ENCODE assay signal across 8 cellular contexts in genomic region chr11:72721689-72722049, GRCh38. TPM values are rescaled to one million over a fixed set of nuclear protein-coding genes. Genes with fewer than 3 reads are reported as not detected.
DNase-seq lines count a peak whose midpoint lies in the region; ATAC-seq and TF ChIP-seq lines count a peak whose summit lies in the region.

No MANE protein-coding gene starts in this region.

- peak overlapping the region; percentile 96 for H3K27ac Mint-ChIP-seq in activated CD4-positive, alpha-beta T cell treated with anti-CD3 and anti-CD28 coated beads for 36 hours
- peak overlapping the region; percentile 91 for H3K27ac Mint-ChIP-seq in activated CD4-positive, alpha-beta memory T cell treated with anti-CD3 and anti-CD28 coated beads for 36 hours

- peak; percentile 71 for DNase-seq in activated CD4-positive, alpha-beta T cell treated with anti-CD3 and anti-CD28 coated beads for 36 hours
- no peak for DNase-seq in activated CD4-positive, alpha-beta T cell treated with anti-CD3 and anti-CD28 coated beads for 1 hour
- DNase-seq in activated CD4-positive, alpha-beta memory T cell treated with anti-CD3 and anti-CD28 coated beads for 36 hours, result peak; percentile 50
- DNase-seq in epithelial cell of esophagus (ENCODE audit: low read depth), result peak; percentile 93
- no peak for DNase-seq in GM10266 (ENCODE audit: extremely low spot score)
- DNase-seq in GDM1 (lab: John Stamatoyannopoulos, UW), result no peak

- TF ChIP-seq CTCF in epithelial cell of esophagus (IDR thresholded peaks at IDR 0.05; ENCODE audit: insufficient read depth, low read depth, low read length, missing control alignments), result no peak
- TF ChIP-seq CTCF in neutrophil (IDR thresholded peaks at IDR 0.05), result no peak
- TF ChIP-seq CTCF in GM10266 (IDR thresholded peaks at IDR 0.05; ENCODE audit: control insufficient read depth, insufficient read depth, low read depth, missing control alignments), result no peak

- H3K36me3 Mint-ChIP-seq in activated CD4-positive, alpha-beta T cell treated with anti-CD3 and anti-CD28 coated beads for 36 hours (ENCODE audit: low read depth), result peaks cover 12% of the 10 kb centered on the region
- peaks cover 3% of the 10 kb centered on the region for H3K36me3 Mint-ChIP-seq in activated CD4-positive, alpha-beta memory T cell treated with anti-CD3 and anti-CD28 coated beads for 36 hours

- H3K27me3 Mint-ChIP-seq in activated CD4-positive, alpha-beta T cell treated with anti-CD3 and anti-CD28 coated beads for 36 hours, result no peaks in the 10 kb centered on the region
- no peaks in the 10 kb centered on the region for H3K27me3 Mint-ChIP-seq in activated CD4-positive, alpha-beta memory T cell treated with anti-CD3 and anti-CD28 coated beads for 36 hours

- peak overlapping the region; percentile 99 for H3K27ac ChIP-seq in neutrophil

- peak overlapping the region; percentile 92 for H3K4me3 Mint-ChIP-seq in activated CD4-positive, alpha-beta T cell treated with anti-CD3 and anti-CD28 coated beads for 36 hours
- peak overlapping the region; percentile 90 for H3K4me3 Mint-ChIP-seq in activated CD4-positive, alpha-beta memory T cell treated with anti-CD3 and anti-CD28 coated beads for 36 hours

- H3K9me3 Mint-ChIP-seq in activated CD4-positive, alpha-beta T cell treated with anti-CD3 and anti-CD28 coated beads for 36 hours (ENCODE audit: low read depth), result no peaks in the 10 kb centered on the region
- no peaks in the 10 kb centered on the region for H3K9me3 Mint-ChIP-seq in activated CD4-positive, alpha-beta memory T cell treated with anti-CD3 and anti-CD28 coated beads for 36 hours

- ATAC-seq in activated CD4-positive, alpha-beta T cell treated with anti-CD3 and anti-CD28 coated beads for 36 hours, result peak; percentile 27
- ATAC-seq in HG02623 (IDR thresholded peaks at IDR 0.05; ENCODE audit: unreplicated experiment), result no peak

- no peaks in the 10 kb centered on the region for H3K9me3 ChIP-seq in neutrophil

- intact Hi-C loops in activated CD4-positive, alpha-beta T cell treated with anti-CD3 and anti-CD28 coated beads for 36 hours (cut with DNase I, micrococcal nuclease), result loop anchor here (1.0 to 10.0 kb wide), 7 partner anchors 15 to 523 kb away; partner anchors contain the start of genes ARAP1 (in 2 of the 2), FCHSD2 (in 2 of the 2) and ATG16L2 (in 1 of the 2)
- intact Hi-C loops in activated CD4-positive, alpha-beta memory T cell treated with anti-CD3 and anti-CD28 coated beads for 36 hours (cut with micrococcal nuclease), result loop anchor here (1.0 to 10.0 kb wide), 5 partner anchors 15 to 523 kb away; partner anchors contain the start of gene FCHSD2

- peaks cover 51% of the 10 kb centered on the region for H3K4me1 Mint-ChIP-seq in activated CD4-positive, alpha-beta T cell treated with anti-CD3 and anti-CD28 coated beads for 36 hours
- H3K4me1 Mint-ChIP-seq in activated CD4-positive, alpha-beta memory T cell treated with anti-CD3 and anti-CD28 coated beads for 36 hours (ENCODE audit: low read depth), result peaks cover 53% of the 10 kb centered on the region

- H3K4me3 ChIP-seq in epithelial cell of esophagus (ENCODE audit: low read length), result peak overlapping the region; percentile 87
- H3K4me3 ChIP-seq in neutrophil (ENCODE audit: low read depth in 1 of 2, low read length in 1 of 2), result peak overlapping the region; percentile 60 to 73

- H3K27me3 ChIP-seq in neutrophil, result no peaks in the 10 kb centered on the region

- H3K4me1 ChIP-seq in neutrophil (ENCODE audit: control insufficient read depth in 1 of 2, insufficient read depth in 1 of 2, low read depth in 1 of 2, low read length in 1 of 2), result peaks cover 95 to 99% of the 10 kb centered on the region in 2 experiments

- POLR2A ChIA-PET in activated CD4-positive, alpha-beta T cell treated with anti-CD3 and anti-CD28 coated beads for 36 hours (lab: Charles Lee), result interaction anchor here (0.6 to 2.0 kb wide), 4 partner anchors 54 to 420 kb away, joined by 3 to 7 read pairs (median 4); partner anchors contain the start of gene STARD10
- POLR2A ChIA-PET in activated CD4-positive, alpha-beta memory T cell treated with anti-CD3 and anti-CD28 coated beads for 36 hours (lab: Charles Lee), result interaction anchor here (1.8 to 3.0 kb wide), 3 partner anchors 15 to 94 kb away, joined by 7 to 12 read pairs (median 8); no protein-coding TSS in a partner anchor

- peaks cover 96% of the 10 kb centered on the region for H3K36me3 ChIP-seq in neutrophil

- CTCF ChIA-PET in activated CD4-positive, alpha-beta T cell treated with anti-CD3 and anti-CD28 coated beads for 36 hours (lab: Charles Lee), result interaction anchor here (0.6 to 5.0 kb wide), 8 partner anchors 10 to 91 kb away, joined by 3 to 60 read pairs (median 4); partner anchors contain the start of gene STARD10
- CTCF ChIA-PET in activated CD4-positive, alpha-beta memory T cell treated with anti-CD3 and anti-CD28 coated beads for 36 hours (lab: Charles Lee), result interaction anchor here (1.2 to 7.9 kb wide), 4 partner anchors 15 to 91 kb away, joined by 3 to 129 read pairs (median 12); partner anchors contain the start of gene STARD10

RNA-seq across cellular contexts. Expression of gene ARAP1, which starts 30.5 kb away (rescaled TPM):
- total RNA-seq in activated CD4-positive, alpha-beta T cell treated with anti-CD3 and anti-CD28 coated beads for 36 hours, result 10 to 100 TPM; 69.9 to 76.6 TPM
- total RNA-seq in activated CD4-positive, alpha-beta memory T cell treated with anti-CD3 and anti-CD28 coated beads for 36 hours, result 10 to 100 TPM; 77.4 to 79.6 TPM

RNA-seq across cellular contexts. Expression of gene PDE2A, which starts 47.4 kb away (rescaled TPM):
- total RNA-seq in activated CD4-positive, alpha-beta T cell treated with anti-CD3 and anti-CD28 coated beads for 36 hours, result under 1 TPM; 0.30 to 0.73 TPM
- total RNA-seq in activated CD4-positive, alpha-beta memory T cell treated with anti-CD3 and anti-CD28 coated beads for 36 hours, result under 1 TPM; 0.29 to 0.97 TPM

Comparison
In these comparisons a context has a peak if more than half of its experiments do, and no peak if none do; other contexts are left out.
1. DNase-seq: peak in activated CD4-positive, alpha-beta T cell treated with anti-CD3 and anti-CD28 coated beads for 36 hours (single experiment), activated CD4-positive, alpha-beta memory T cell treated with anti-CD3 and anti-CD28 coated beads for 36 hours (single experiment) and epithelial cell of esophagus (single experiment); none in activated CD4-positive, alpha-beta T cell treated with anti-CD3 and anti-CD28 coated beads for 1 hour (single experiment), GM10266 (single experiment) and GDM1 (single experiment).